In genomic region chr5:95252801-95253200, GRCh38 we compare ENCODE assay signal across 29 cellular contexts.
"Had no signal": no experiment of that assay in that cellular context is flagged by ENCODE, and none has a peak within 500 bp of the region (broad histone marks: within the 10 kb centered on the region; RNA-seq: fewer than 3 reads in every experiment).

No MANE protein-coding gene starts in this region.

- H3K27me3 Mint-ChIP-seq: stimulated activated memory B cell treated with anti-CD40 and anti-IgM and Interleukin-4, amounts not matched to agents 10 μg/mL and 1 μg/mL and 100 μg/mL, for 72 hours; stimulated activated naive B cell treated with anti-CD40 and anti-IgM and Interleukin-4, amounts not matched to agents 10 μg/mL and 1 μg/mL and 100 μg/mL, for 72 hours; stimulated activated naive CD8-positive, alpha-beta T cell treated with anti-CD3 and anti-CD28 coated beads, Interleukin-15, amount 100 ng/mL, for 72 hours; type B pancreatic cell had no signal

- DNase-seq: stimulated activated CD4-positive, alpha-beta T cell treated with anti-CD3 and anti-CD28 coated beads, Interleukin-2, amount 100 ng/mL, for 48 hours; stimulated activated CD4-positive, alpha-beta T cell treated with anti-CD3 and anti-CD28 coated beads, Interleukin-4, amount 100 ng/mL, for 1 hour; stimulated activated CD4-positive, alpha-beta T cell treated with anti-CD3 and anti-CD28 coated beads, Interleukin-4, amount 100 ng/mL, for 24 hours; stimulated activated CD4-positive, alpha-beta T cell treated with anti-CD3 and anti-CD28 coated beads, Interleukin-4, amount 100 ng/mL, for 4 hours; stimulated activated CD8-positive, alpha-beta memory T cell treated with anti-CD3 and anti-CD28 coated beads, Interleukin-4, amount 100 ng/mL, for 48 hours; stimulated activated naive B cell treated with anti-CD40 and anti-IgM and Interleukin-4, amounts not matched to agents 10 μg/mL and 1 μg/mL and 100 μg/mL, for 72 hours; stimulated activated naive CD4-positive, alpha-beta T cell; stimulated activated naive CD4-positive, alpha-beta T cell treated with Interleukin-2 at 50 U/mL for 16 hours; stimulated activated naive CD8-positive, alpha-beta T cell treated with anti-CD3 and anti-CD28 coated beads, Interleukin-15, amount 100 ng/mL, for 72 hours; stimulated activated naive CD8-positive, alpha-beta T cell treated with anti-CD3 and anti-CD28 coated beads, Interleukin-15, Interleukin-2, amounts not matched to agents 100 U/mL and 50 U/mL, for 24 hours; stomach; substantia nigra; testis; thyroid gland; tibial artery; transverse colon; trophoblast cell; upper lobe of left lung; upper lobe of right lung; uterus had no signal

- H3K9me3 Mint-ChIP-seq: stimulated activated effector memory CD8-positive, alpha-beta T cell treated with anti-CD3 and anti-CD28 coated beads, Interleukin-12 subunit alpha, Interleukin-12 subunit beta, amount 100 ng/mL, for 72 hours; stimulated activated memory B cell treated with anti-CD40 and anti-IgM and Interleukin-4, amounts not matched to agents 10 μg/mL and 1 μg/mL and 100 μg/mL, for 72 hours; stimulated activated naive B cell treated with anti-CD40 and anti-IgM and Interleukin-4, amounts not matched to agents 10 μg/mL and 1 μg/mL and 100 μg/mL, for 72 hours; type B pancreatic cell had no signal

- H3K36me3 Mint-ChIP-seq: stimulated activated effector memory CD8-positive, alpha-beta T cell treated with anti-CD3 and anti-CD28 coated beads, Interleukin-12 subunit alpha, Interleukin-12 subunit beta, amount 100 ng/mL, for 72 hours; stimulated activated memory B cell treated with anti-CD40 and anti-IgM and Interleukin-4, amounts not matched to agents 10 μg/mL and 1 μg/mL and 100 μg/mL, for 72 hours; stimulated activated naive B cell treated with anti-CD40 and anti-IgM and Interleukin-4, amounts not matched to agents 10 μg/mL and 1 μg/mL and 100 μg/mL, for 72 hours; type B pancreatic cell had no signal

- H3K4me1 Mint-ChIP-seq: stimulated activated effector memory CD8-positive, alpha-beta T cell treated with anti-CD3 and anti-CD28 coated beads, Interleukin-12 subunit alpha, Interleukin-12 subunit beta, amount 100 ng/mL, for 72 hours; stimulated activated memory B cell treated with anti-CD40 and anti-IgM and Interleukin-4, amounts not matched to agents 10 μg/mL and 1 μg/mL and 100 μg/mL, for 72 hours; stimulated activated naive B cell treated with anti-CD40 and anti-IgM and Interleukin-4, amounts not matched to agents 10 μg/mL and 1 μg/mL and 100 μg/mL, for 72 hours; stimulated activated naive CD8-positive, alpha-beta T cell treated with anti-CD3 and anti-CD28 coated beads, Interleukin-15, amount 100 ng/mL, for 72 hours had no signal

- H3K27me3 ChIP-seq: stomach, testis, thyroid gland, tibial artery, tibial nerve, transverse colon, upper lobe of left lung, upper lobe of right lung, uterus, vagina had no signal

- H3K36me3 ChIP-seq: stomach, suprapubic skin, thoracic aorta, thyroid gland, tibial artery, tibial nerve, transverse colon, upper lobe of left lung, upper lobe of right lung, uterus, vagina had no signal

- ATAC-seq: stimulated activated effector memory CD8-positive, alpha-beta T cell treated with anti-CD3 and anti-CD28 coated beads, Interleukin-12 subunit alpha, Interleukin-12 subunit beta, amount 100 ng/mL, for 72 hours; stimulated activated memory B cell treated with anti-CD40 and anti-IgM and Interleukin-4, amounts not matched to agents 10 μg/mL and 1 μg/mL and 100 μg/mL, for 72 hours; stimulated activated naive B cell treated with anti-CD40 and anti-IgM and Interleukin-4, amounts not matched to agents 10 μg/mL and 1 μg/mL and 100 μg/mL, for 72 hours; stimulated activated naive CD8-positive, alpha-beta T cell treated with anti-CD3 and anti-CD28 coated beads, Interleukin-15, amount 100 ng/mL, for 72 hours; stimulated activated naive CD8-positive, alpha-beta T cell treated with anti-CD3 and anti-CD28 coated beads, Interleukin-15, Interleukin-2, amounts not matched to agents 100 U/mL and 50 U/mL, for 24 hours; upper lobe of right lung had no signal

- FAIRE-seq: urothelium cell line had no signal

- H3K27ac Mint-ChIP-seq: stimulated activated effector memory CD8-positive, alpha-beta T cell treated with anti-CD3 and anti-CD28 coated beads, Interleukin-12 subunit alpha, Interleukin-12 subunit beta, amount 100 ng/mL, for 72 hours; stimulated activated memory B cell treated with anti-CD40 and anti-IgM and Interleukin-4, amounts not matched to agents 10 μg/mL and 1 μg/mL and 100 μg/mL, for 72 hours; stimulated activated naive B cell treated with anti-CD40 and anti-IgM and Interleukin-4, amounts not matched to agents 10 μg/mL and 1 μg/mL and 100 μg/mL, for 72 hours; stimulated activated naive CD8-positive, alpha-beta T cell treated with anti-CD3 and anti-CD28 coated beads, Interleukin-15, amount 100 ng/mL, for 72 hours; stimulated activated naive CD8-positive, alpha-beta T cell treated with anti-CD3 and anti-CD28 coated beads, Interleukin-15, Interleukin-2, amounts not matched to agents 100 ng/mL and 50 ng/mL, for 24 hours; type B pancreatic cell had no signal

- H3K4me1 ChIP-seq: stomach, suprapubic skin, testis, thyroid gland, tibial artery, tibial nerve, transverse colon, upper lobe of left lung, upper lobe of right lung, uterus, vagina had no signal

- H3K9me3 ChIP-seq: stomach, suprapubic skin, testis, thoracic aorta, thyroid gland, tibial artery, tibial nerve, transverse colon, upper lobe of left lung, upper lobe of right lung, uterus, vagina had no signal

- H3K27ac ChIP-seq: stomach, suprapubic skin, testis, thoracic aorta, thyroid gland, tibial artery, tibial nerve, transverse colon, upper lobe of left lung, upper lobe of right lung, uterus, vagina had no signal

- H3K4me3 Mint-ChIP-seq: stimulated activated effector memory CD8-positive, alpha-beta T cell treated with anti-CD3 and anti-CD28 coated beads, Interleukin-12 subunit alpha, Interleukin-12 subunit beta, amount 100 ng/mL, for 72 hours; stimulated activated memory B cell treated with anti-CD40 and anti-IgM and Interleukin-4, amounts not matched to agents 10 μg/mL and 1 μg/mL and 100 μg/mL, for 72 hours; stimulated activated naive B cell treated with anti-CD40 and anti-IgM and Interleukin-4, amounts not matched to agents 10 μg/mL and 1 μg/mL and 100 μg/mL, for 72 hours; stimulated activated naive CD8-positive, alpha-beta T cell treated with anti-CD3 and anti-CD28 coated beads, Interleukin-15, amount 100 ng/mL, for 72 hours; stimulated activated naive CD8-positive, alpha-beta T cell treated with anti-CD3 and anti-CD28 coated beads, Interleukin-15, Interleukin-2, amounts not matched to agents 100 ng/mL and 50 ng/mL, for 24 hours; type B pancreatic cell had no signal

- H3K4me3 ChIP-seq: stomach, suprapubic skin, testis, thoracic aorta, thyroid gland, tibial artery, tibial nerve, transverse colon, upper lobe of left lung, upper lobe of right lung, uterus, vagina had no signal
